In the genomic region with DNA sequence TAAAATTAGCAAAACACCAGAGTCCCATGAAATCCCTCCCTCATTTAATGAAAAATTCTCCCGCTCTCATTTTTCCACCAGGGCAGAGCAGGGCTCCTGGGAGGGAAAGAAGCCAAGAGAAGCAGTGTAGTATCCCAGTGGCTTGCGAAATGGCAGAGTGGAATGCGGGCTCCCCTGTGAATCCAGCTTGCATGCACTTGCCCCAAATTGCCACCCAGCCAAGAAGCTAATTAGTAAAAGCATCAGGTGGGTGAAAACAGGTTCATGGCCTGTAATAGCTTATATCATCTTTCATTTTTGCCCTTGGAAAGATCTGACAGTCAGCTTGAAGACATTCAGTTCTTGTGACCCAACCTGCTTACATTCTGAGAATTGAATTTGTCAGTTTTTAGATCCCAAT, we compare ENCODE assay signal across 1 cellular context.
TF ChIP-seq lines count a peak whose summit lies in the region.

No MANE protein-coding gene starts in this region.

TF ChIP-seq in HepG2, 621 proteins besides CTCF, POLR2A, EP300 and RAD21:
- TF ChIP-seq, protein P1, sequence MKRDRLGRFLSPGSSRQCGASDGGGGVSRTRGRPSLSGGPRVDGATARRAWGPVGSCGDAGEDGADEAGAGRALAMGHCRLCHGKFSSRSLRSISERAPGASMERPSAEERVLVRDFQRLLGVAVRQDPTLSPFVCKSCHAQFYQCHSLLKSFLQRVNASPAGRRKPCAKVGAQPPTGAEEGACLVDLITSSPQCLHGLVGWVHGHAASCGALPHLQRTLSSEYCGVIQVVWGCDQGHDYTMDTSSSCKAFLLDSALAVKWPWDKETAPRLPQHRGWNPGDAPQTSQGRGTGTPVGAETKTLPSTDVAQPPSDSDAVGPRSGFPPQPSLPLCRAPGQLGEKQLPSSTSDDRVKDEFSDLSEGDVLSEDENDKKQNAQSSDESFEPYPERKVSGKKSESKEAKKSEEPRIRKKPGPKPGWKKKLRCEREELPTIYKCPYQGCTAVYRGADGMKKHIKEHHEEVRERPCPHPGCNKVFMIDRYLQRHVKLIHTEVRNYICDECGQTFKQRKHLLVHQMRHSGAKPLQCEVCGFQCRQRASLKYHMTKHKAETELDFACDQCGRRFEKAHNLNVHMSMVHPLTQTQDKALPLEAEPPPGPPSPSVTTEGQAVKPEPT (CRISPR knock-in tag; IDR thresholded peaks at IDR 0.05; ENCODE audit: low read depth): no peak
- TF ChIP-seq PHF21A (CRISPR knock-in tag; IDR thresholded peaks at IDR 0.05): no peak
- no peak for TF ChIP-seq ZNF431 (CRISPR knock-in tag; IDR thresholded peaks at IDR 0.05; ENCODE audit: borderline replicate concordance, low read depth)
- TF ChIP-seq ZNF550 (CRISPR knock-in tag; IDR thresholded peaks at IDR 0.05; ENCODE audit: borderline replicate concordance): no peak
- no peak for TF ChIP-seq FIP1L1 (IDR thresholded peaks at IDR 0.05; ENCODE audit: borderline replicate concordance, insufficient read depth, low read depth, low read length)
- TF ChIP-seq ZMYM3 (CRISPR knock-in tag; IDR thresholded peaks at IDR 0.05): no peak
- no peak for TF ChIP-seq SSRP1 (CRISPR knock-in tag; IDR thresholded peaks at IDR 0.05)
- no peak for TF ChIP-seq SALL2 (CRISPR knock-in tag; IDR thresholded peaks at IDR 0.05)
TF ChIP-seq in HepG2: peak in this region for 0.
